Comparison of ENCODE assay signal across 21 cellular contexts in the genomic region with DNA sequence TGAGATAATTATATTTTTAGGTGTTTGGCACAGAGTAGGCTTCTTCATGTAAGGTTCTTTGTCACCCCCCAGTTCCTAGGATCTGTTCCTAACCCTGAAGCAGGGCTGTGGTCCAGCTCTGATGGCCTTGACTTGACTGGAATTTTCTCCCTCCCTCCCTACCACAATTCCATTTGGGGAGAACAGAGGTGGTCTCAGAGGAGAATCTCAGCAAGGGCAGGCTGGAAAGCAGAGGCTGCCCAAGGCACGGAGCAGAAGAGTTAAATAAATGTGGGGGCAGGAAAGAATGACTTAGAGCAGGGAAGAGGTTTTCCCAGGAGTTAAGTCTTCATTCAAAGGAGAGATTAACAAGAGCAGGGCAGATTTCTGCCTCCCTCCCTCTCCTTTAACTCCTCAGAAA.
DNase-seq lines count a peak whose midpoint lies in the region; ATAC-seq, FAIRE-seq and TF ChIP-seq lines count a peak whose summit lies in the region.
"Had no signal": no experiment of that assay in that cellular context is flagged by ENCODE, and none has a peak within 500 bp of the region (broad histone marks: within the 10 kb centered on the region; RNA-seq: fewer than 3 reads in every experiment).

No MANE protein-coding gene starts in this region.

- BruUV-seq in endothelial cell of umbilical vein (replicated peaks; lab: Mats Ljungman, UMichigan): no TSS peak

- no peak overlapping the region for H2BK5ac ChIP-seq in neuronal stem cell (ENCODE audit: low read length)

- no peak overlapping the region for H3K14ac ChIP-seq in neuronal stem cell (ENCODE audit: low read length)

- H4K20me1 ChIP-seq in endothelial cell of umbilical vein (replicated peaks; ENCODE audit: control insufficient read depth, extremely low read depth, insufficient read depth, low read length): no peaks in the 10 kb centered on the region

- H3K27me3 ChIP-seq in ACC112 (ENCODE audit: insufficient read depth, low read length): no peaks in the 10 kb centered on the region
- H3K27me3 ChIP-seq in MG63: no peaks in the 10 kb centered on the region
- no peaks in the 10 kb centered on the region for H3K27me3 ChIP-seq in endothelial cell of umbilical vein (ENCODE audit: control insufficient read depth in 2 of 2, insufficient read depth in 2 of 2, low read length in 2 of 2)
- H3K27me3 ChIP-seq in neuronal stem cell (ENCODE audit: control insufficient read depth in 3 of 3, insufficient read depth in 3 of 3, low read depth in 1 of 3, low read length in 3 of 3): peaks cover 0 to 52% (median 11%) of the 10 kb centered on the region in 3 experiments
- H3K27me3 ChIP-seq: vagina had no signal

- intact Hi-C loops in endothelial cell of umbilical vein (cut with micrococcal nuclease): loop anchor here (1.0 to 2.0 kb wide), 3 partner anchors 25 to 130 kb away; no protein-coding TSS in a partner anchor

- H3K27ac ChIP-seq in ACC112 (ENCODE audit: low read depth, low read length) (peak overlapping the region; percentile 61), endothelial cell of umbilical vein (ENCODE audit: insufficient read depth, low read depth, low read length) (peak overlapping the region; percentile 58), neuronal stem cell (replicated peaks; ENCODE audit: low read length) (peak overlapping the region; percentile 92)
- H3K27ac ChIP-seq: foreskin keratinocyte, vagina, VCaP had no signal

- no peak for TF ChIP-seq CTCF in endothelial cell of umbilical vein (IDR thresholded peaks at IDR 0.05; ENCODE audit: extremely low read depth in 1 of 2, insufficient read depth in 1 of 2, low read depth in 1 of 2, low read length in 2 of 2)
- TF ChIP-seq CTCF in GM13977 (IDR thresholded peaks at IDR 0.05; ENCODE audit: extremely low read depth, insufficient read depth, missing control alignments): no peak

- dilution Hi-C loops in endothelial cell of umbilical vein (cut with MboI; ENCODE audit: extremely low pct_ligation_motif_present, low sequenced_read_pairs): no loop called here

- H4K91ac ChIP-seq in neuronal stem cell (ENCODE audit: low read depth, low read length, poor library complexity): no peak overlapping the region

- H3K9me3 ChIP-seq in MG63 (peaks cover 3% of the 10 kb centered on the region; the same call in 1 of the 2 replicates), endothelial cell of umbilical vein (replicated peaks; ENCODE audit: control insufficient read depth, insufficient read depth, low read length) (no peaks in the 10 kb centered on the region), neuronal stem cell (replicated peaks in 1 of 2; ENCODE audit: control insufficient read depth in 2 of 2, insufficient read depth in 1 of 2, low read depth in 1 of 2, low read length in 2 of 2) (peaks cover 0 to 3% of the 10 kb centered on the region in 2 donors)
- H3K9me3 ChIP-seq: vagina had no signal

- CTCF ChIA-PET in endothelial cell of umbilical vein (lab: Charles Lee): interaction anchor here (1.0 to 1.5 kb wide), 4 partner anchors 82 to 164 kb away, joined by 3 to 12 read pairs (median 5); no protein-coding TSS in a partner anchor

- H3K4ac ChIP-seq in neuronal stem cell (ENCODE audit: low read length): no peak overlapping the region

- no peaks in the 10 kb centered on the region for H3K9me1 ChIP-seq in endothelial cell of umbilical vein (replicated peaks; ENCODE audit: control insufficient read depth, extremely low read depth, insufficient read depth, low read length)

- H2AFZ ChIP-seq in ACC112 (ENCODE audit: low read length, unreplicated experiment): peak overlapping the region; percentile 32
- no peak overlapping the region for H2AFZ ChIP-seq in endothelial cell of umbilical vein (ENCODE audit: low read depth, low read length)
- H2AFZ ChIP-seq in neuronal stem cell (ENCODE audit: low read length): no peak overlapping the region

- H3K4me1 ChIP-seq in ACC112 (ENCODE audit: control insufficient read depth, insufficient read depth, low read length, unreplicated experiment) (peaks cover 28% of the 10 kb centered on the region), endothelial cell of umbilical vein (ENCODE audit: control insufficient read depth, extremely low read depth, insufficient read depth, low read length) (peaks cover 33% of the 10 kb centered on the region), neuronal stem cell (ENCODE audit: control insufficient read depth in 2 of 2, insufficient read depth in 1 of 2, low read depth in 1 of 2, low read length in 2 of 2) (peaks cover 0 to 11% of the 10 kb centered on the region in 2 donors)
- H3K4me1 ChIP-seq: foreskin keratinocyte had no signal

- H3K9ac ChIP-seq in endothelial cell of umbilical vein (replicated peaks; ENCODE audit: extremely low read depth, insufficient read depth, low read length): peak overlapping the region; percentile 35
- no peak overlapping the region for H3K9ac ChIP-seq in neuronal stem cell (ENCODE audit: low read depth, low read length, poor library complexity)

- no peak overlapping the region for H2BK12ac ChIP-seq in neuronal stem cell (ENCODE audit: low read length)

- no peak overlapping the region for H4K8ac ChIP-seq in neuronal stem cell (ENCODE audit: low read depth, low read length)

- in situ Hi-C loops in GM13977 (cut with MboI; ENCODE audit: low pct_unique_long_range_greater_than_20kb, low sequenced_read_pairs, unreplicated experiment): no loop called here

- peak overlapping the region; percentile 29 for H3K18ac ChIP-seq in neuronal stem cell (ENCODE audit: low read length)

- no peak overlapping the region for H2AK5ac ChIP-seq in neuronal stem cell (ENCODE audit: low read depth, low read length)

- no peak for FAIRE-seq in endothelial cell of umbilical vein (lab: Jason Lieb, UNC)
- FAIRE-seq: GM12892, RCC 7860 had no signal

- H3K36me3 ChIP-seq in ACC112 (ENCODE audit: insufficient read depth, low read length) (no peaks in the 10 kb centered on the region), MG63 (peaks cover 4% of the 10 kb centered on the region; the same call in 1 of the 2 replicates), endothelial cell of umbilical vein (ENCODE audit: control insufficient read depth in 2 of 2, extremely low read depth in 1 of 2, insufficient read depth in 2 of 2, low read length in 2 of 2) (no peaks in the 10 kb centered on the region), neuronal stem cell (replicated peaks in 1 of 2; ENCODE audit: control insufficient read depth in 2 of 2, insufficient read depth in 2 of 2, low read length in 2 of 2) (no peaks in the 10 kb centered on the region)
- H3K36me3 ChIP-seq: vagina had no signal

- peak overlapping the region; percentile 41 for H3K4me3 ChIP-seq in ACC112 (ENCODE audit: low read depth, low read length)
- 0 out of 2 replicates have a peak overlapping the region, but pooled peaks have one; percentile 9 for H3K4me3 ChIP-seq in MG63
- no peak overlapping the region for H3K4me3 ChIP-seq in endothelial cell of umbilical vein (replicated peaks in 1 of 3; ENCODE audit: insufficient read depth in 1 of 3, low read depth in 1 of 3, low read length in 3 of 3)
- H3K4me3 ChIP-seq in neuronal stem cell (ENCODE audit: low read length in 2 of 2): no peak overlapping the region
- H3K4me3 ChIP-seq: lung, vagina had no signal

- H3K79me1 ChIP-seq in neuronal stem cell (ENCODE audit: low read depth, low read length): no peaks in the 10 kb centered on the region

- H3K79me2 ChIP-seq in ACC112 (ENCODE audit: control insufficient read depth, insufficient read depth, low read length, unreplicated experiment) (peaks cover 17% of the 10 kb centered on the region), endothelial cell of umbilical vein (ENCODE audit: control insufficient read depth, insufficient read depth, low read length) (peaks cover 45% of the 10 kb centered on the region)

- H3K23ac ChIP-seq in neuronal stem cell (ENCODE audit: low read depth, low read length, poor library complexity): no peak overlapping the region

- POLR2A ChIA-PET in endothelial cell of umbilical vein (lab: Charles Lee): no interaction called here

- H3K4me2 ChIP-seq in endothelial cell of umbilical vein (ENCODE audit: insufficient read depth, low read length) (peak overlapping the region; percentile 28), neuronal stem cell (ENCODE audit: insufficient read depth, low read length, poor library complexity, severe bottlenecking) (no peak overlapping the region)

- DNase-seq in MG63 (no peak), endothelial cell of umbilical vein (ENCODE audit: low read depth, low spot score) (no peak), neuronal stem cell (ENCODE audit: low spot score) (no peak), GM13977 (ENCODE audit: low spot score) (no peak), SK-N-DZ (ENCODE audit: low spot score) (no peak), OCI-M2 (lab: John Stamatoyannopoulos, UW; ENCODE audit: unreplicated experiment) (no peak)
- DNase-seq: activated gamma-delta T cell; anterior cingulate cortex; Caco-2; dorsolateral prefrontal cortex; immature natural killer cell; stimulated activated naive CD4-positive, alpha-beta T cell; T-cell had no signal

- no peak for TF ChIP-seq POLR2A in endothelial cell of umbilical vein (IDR thresholded peaks at IDR 0.05; ENCODE audit: low read depth, low read length)

- no peak for ATAC-seq in HG02840 (IDR thresholded peaks at IDR 0.05; ENCODE audit: low FRiP score, unreplicated experiment)
- ATAC-seq: foreskin keratinocyte, T-cell had no signal

- no peak overlapping the region for H2BK15ac ChIP-seq in neuronal stem cell (ENCODE audit: low read length)

- WGBS in neuronal stem cell (ENCODE audit: extremely low coverage in 2 of 2, insufficient read length in 2 of 2, insufficient replicate concordance in 1 of 2), 2 donors: no CpG with 5 or more reads among the region's 1 CpG

- no peak overlapping the region for H2BK120ac ChIP-seq in neuronal stem cell (ENCODE audit: low read depth, low read length)

TF ChIP-seq in endothelial cell of umbilical vein, 7 proteins besides CTCF, POLR2A, EP300 and RAD21:
- no peak for TF ChIP-seq JUN (IDR thresholded peaks at IDR 0.05; ENCODE audit: borderline replicate concordance, insufficient read depth, insufficient read length, low read depth)
- TF ChIP-seq MYC (IDR thresholded peaks at IDR 0.05; ENCODE audit: low read depth, low read length): no peak
- TF ChIP-seq, protein P1, sequence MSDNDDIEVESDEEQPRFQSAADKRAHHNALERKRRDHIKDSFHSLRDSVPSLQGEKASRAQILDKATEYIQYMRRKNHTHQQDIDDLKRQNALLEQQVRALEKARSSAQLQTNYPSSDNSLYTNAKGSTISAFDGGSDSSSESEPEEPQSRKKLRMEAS (IDR thresholded peaks at IDR 0.05; ENCODE audit: insufficient read depth, insufficient read length): no peak
- no peak for TF ChIP-seq GATA2 (IDR thresholded peaks at IDR 0.05; ENCODE audit: insufficient read depth, insufficient read length, low read depth, low read length)
- TF ChIP-seq POLR2AphosphoS5 (IDR thresholded peaks at IDR 0.05; ENCODE audit: insufficient read depth, low read depth, low read length): no peak
- no peak for TF ChIP-seq EZH2 (IDR thresholded peaks at IDR 0.05; ENCODE audit: borderline replicate concordance, low read depth, low read length, severe bottlenecking)
- TF ChIP-seq FOS (IDR thresholded peaks at IDR 0.05; ENCODE audit: borderline replicate concordance, insufficient read depth, low read length): no peak

Comparison
In these comparisons a context has a peak if more than half of its experiments do, and no peak if none do; other contexts are left out.
1. H3K4me3 ChIP-seq: peak in ACC112 (single experiment) and MG63 (single experiment); none in endothelial cell of umbilical vein (0 of 3) and neuronal stem cell (0 of 2).
2. Peak in every context shown above with its lines, with median percentiles within 50 percentile points of each other: H3K27ac ChIP-seq.